27 cellular contexts compared by ENCODE assay signal in the genomic region with DNA sequence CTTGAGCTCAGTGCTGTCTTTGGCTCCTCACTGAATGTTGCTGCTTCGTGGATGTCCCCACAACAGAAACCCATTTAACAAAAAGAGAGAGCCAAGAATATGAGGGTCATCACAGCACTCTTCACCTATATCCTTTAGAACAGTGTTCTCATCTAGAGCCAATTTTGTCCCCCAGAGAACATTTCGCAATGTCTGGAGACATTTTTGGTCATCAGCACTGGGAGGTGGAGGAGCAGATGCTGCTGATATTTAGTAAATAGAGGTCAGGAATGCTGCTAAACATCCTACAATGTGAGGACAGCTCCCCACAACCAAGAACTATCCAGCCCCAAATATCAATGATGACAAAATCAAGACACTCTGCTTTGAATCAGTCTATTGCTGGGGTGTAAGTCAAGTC.
"Had no signal": no experiment of that assay in that cellular context is flagged by ENCODE, and none has a peak within 500 bp of the region (broad histone marks: within the 10 kb centered on the region; RNA-seq: fewer than 3 reads in every experiment).

No MANE protein-coding gene starts in this region.

- DNase-seq: activated CD4-positive, alpha-beta T cell treated with anti-CD3 and anti-CD28 coated beads for 1 hour; activated CD4-positive, alpha-beta T cell treated with anti-CD3 and anti-CD28 coated beads, Interleukin-2, amount 10 ng/mL, durations not matched to agents 7 days and 5 days; activated CD8-positive, alpha-beta T cell treated with anti-CD3 and anti-CD28 coated beads for 36 hours; activated gamma-delta T cell treated with Interleukin-2 at 50 U/mL for 16 hours; activated naive CD8-positive, alpha-beta T cell treated with anti-CD3 and anti-CD28 coated beads, Interleukin-2, amount 50 U/mL, for 24 hours; activated T-cell treated with anti-CD3 and anti-CD28 coated beads, Interleukin-2, amount 50 U/mL, for 4 hours; dermis blood vessel endothelial cell; effector CD4-positive, alpha-beta T cell; esophagus squamous epithelium; heart right ventricle; naive B cell; nephron progenitor cell; pancreas; retina; sigmoid colon; stimulated activated CD4-positive, alpha-beta T cell treated with anti-CD3 and anti-CD28 coated beads, Interleukin-1b, Interleukin-23, amount 100 ng/mL, for 48 hours; stimulated activated CD4-positive, alpha-beta T cell treated with anti-CD3 and anti-CD28 coated beads, Interleukin-4, amount 100 ng/mL, for 4 hours; stimulated activated CD8-positive, alpha-beta memory T cell treated with anti-CD3 and anti-CD28 coated beads, Interleukin-4, amount 100 ng/mL, for 48 hours had no signal

- H3K4me1 ChIP-seq: pancreas, prostate gland had no signal

- H3K9me3 ChIP-seq: esophagus squamous epithelium, heart right ventricle, pancreas, prostate gland, sigmoid colon, tibial nerve had no signal

- FAIRE-seq: bronchial epithelial cell, colon, endometrium, pancreas had no signal

- H3K36me3 ChIP-seq: esophagus squamous epithelium, heart right ventricle, pancreas, prostate gland, sigmoid colon, tibial nerve had no signal

- H3K27ac ChIP-seq: epithelial cell of prostate, heart right ventricle, pancreas, prostate gland, sigmoid colon had no signal

- H3K4me3 ChIP-seq: esophagus squamous epithelium, heart right ventricle, pancreas, prostate gland, sigmoid colon, smooth muscle cell, tibial nerve had no signal

- H3K27me3 ChIP-seq: esophagus squamous epithelium, pancreas, sigmoid colon, tibial nerve had no signal

- ATAC-seq: activated CD8-positive, alpha-beta T cell treated with anti-CD3 and anti-CD28 coated beads for 36 hours; activated naive CD8-positive, alpha-beta T cell treated with anti-CD3 and anti-CD28 coated beads, Interleukin-2, amount 50 U/mL, for 24 hours; activated T-cell treated with anti-CD3 and anti-CD28 coated beads, Interleukin-2, amount 50 U/mL, for 4 hours; activated T-helper 17 cell treated with anti-CD3 and anti-CD28 coated beads, Interleukin-2, amount 50 U/mL, for 72 hours; stimulated activated memory B cell treated with anti-CD40 and anti-IgM and Interleukin-4, amounts not matched to agents 10 μg/mL and 1 μg/mL and 100 μg/mL, for 72 hours had no signal

- H3K4me2 ChIP-seq: smooth muscle cell had no signal
